Comparison of ENCODE assay signal across 8 cellular contexts in the genomic region with DNA sequence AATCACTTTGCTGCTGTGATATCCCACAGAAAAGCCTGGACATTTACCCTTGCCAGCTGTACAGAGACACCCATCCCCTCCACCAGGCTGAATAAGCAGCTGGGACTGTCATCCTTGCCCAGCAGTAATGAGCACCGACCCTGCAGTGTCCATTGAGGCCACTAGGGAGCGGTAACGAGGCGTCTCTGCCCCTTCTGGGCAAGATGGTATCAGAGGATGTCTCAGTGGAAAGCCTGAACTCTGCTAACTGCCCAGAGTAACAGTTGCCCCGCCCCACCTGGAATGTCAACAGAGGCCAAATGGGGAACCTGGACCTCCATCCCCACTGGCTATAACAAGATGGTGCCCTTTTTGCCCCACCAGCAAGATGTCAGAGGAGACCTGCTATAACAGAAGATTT. TPM values are rescaled to one million over a fixed set of nuclear protein-coding genes. Genes with fewer than 3 reads are reported as not detected.
DNase-seq lines count a peak whose midpoint lies in the region; ATAC-seq, FAIRE-seq and TF ChIP-seq lines count a peak whose summit lies in the region.

No MANE protein-coding gene starts in this region.

- no peak overlapping the region for H3K14ac ChIP-seq in IMR-90 (replicated peaks; ENCODE audit: low read depth, low read length)

- TF ChIP-seq CTCF in IMR-90 (conservative IDR thresholded peaks at IDR 0.05; ENCODE audit: low read depth, low read length) (peak; percentile 36), kidney (IDR thresholded peaks at IDR 0.05; ENCODE audit: borderline replicate concordance, extremely low read depth, insufficient read depth) (peak; percentile 20)

- H3K4me1 ChIP-seq in IMR-90 (ENCODE audit: control insufficient read depth, insufficient read depth, low read length) (peaks cover 2% of the 10 kb centered on the region), kidney (ENCODE audit: control insufficient read depth in 1 of 2, insufficient read depth in 1 of 2, low read depth in 1 of 2, low read length in 2 of 2) (no peaks in the 10 kb centered on the region)

- dilution Hi-C loops in IMR-90 (cut with HindIII; ENCODE audit: low sequenced_read_pairs, unreplicated experiment): no loop called here

- H2AFZ ChIP-seq in IMR-90 (replicated peaks; ENCODE audit: low read length, poor library complexity): no peak overlapping the region

- no peak overlapping the region for H2BK15ac ChIP-seq in IMR-90 (ENCODE audit: low read depth, low read length)

- ATAC-seq in IMR-90 (ENCODE audit: low read depth): peak; percentile 73; the same call in 1 of the 2 replicates
- ATAC-seq in activated CD8-positive, alpha-beta T cell treated with anti-CD3 and anti-CD28 coated beads, Interleukin-2, amount 10 ng/mL, durations not matched to agents 7 days and 5 days: peak; percentile 67
- no peak for ATAC-seq in HG02852 (IDR thresholded peaks at IDR 0.05; ENCODE audit: unreplicated experiment)
- no peak for ATAC-seq in GM18868 (IDR thresholded peaks at IDR 0.05; ENCODE audit: unreplicated experiment)
- ATAC-seq in GM19035 (IDR thresholded peaks at IDR 0.05; ENCODE audit: unreplicated experiment): no peak

- TF ChIP-seq POLR2A in IMR-90 (IDR thresholded peaks at IDR 0.05; ENCODE audit: low read depth, low read length): no peak

- no TSS peak for BruUV-seq in IMR-90 (replicated peaks; lab: Mats Ljungman, UMichigan)

- H3K23ac ChIP-seq in IMR-90 (ENCODE audit: low read depth, low read length): no peak overlapping the region

- H2AK5ac ChIP-seq in IMR-90 (ENCODE audit: low read depth, low read length): no peak overlapping the region

- no peaks in the 10 kb centered on the region for H3K36me3 Mint-ChIP-seq in activated CD8-positive, alpha-beta T cell treated with anti-CD3 and anti-CD28 coated beads, Interleukin-2, amount 10 ng/mL, durations not matched to agents 7 days and 5 days (ENCODE audit: low read depth)

- H3K79me1 ChIP-seq in IMR-90 (ENCODE audit: low read depth in 1 of 2, low read length in 2 of 2): no peaks in the 10 kb centered on the region

- H2BK20ac ChIP-seq in IMR-90 (ENCODE audit: low read depth, low read length): no peak overlapping the region

- no peaks in the 10 kb centered on the region for H3K27me3 ChIP-seq in IMR-90 (ENCODE audit: control insufficient read depth, insufficient read depth, low read length)

- H3K4me3 ChIP-seq in IMR-90 (ENCODE audit: insufficient read depth, low read depth, low read length) (no peak overlapping the region), kidney (ENCODE audit: low read length in 2 of 2) (no peak overlapping the region)

- peaks cover 4% of the 10 kb centered on the region for H3K9me3 Mint-ChIP-seq in activated CD8-positive, alpha-beta T cell treated with anti-CD3 and anti-CD28 coated beads, Interleukin-2, amount 10 ng/mL, durations not matched to agents 7 days and 5 days (ENCODE audit: insufficient read depth)

- H3K4me3 Mint-ChIP-seq in activated CD8-positive, alpha-beta T cell treated with anti-CD3 and anti-CD28 coated beads, Interleukin-2, amount 10 ng/mL, durations not matched to agents 7 days and 5 days: no peak overlapping the region

- no peak overlapping the region for H4K91ac ChIP-seq in IMR-90 (ENCODE audit: insufficient read depth, low read depth, low read length)

- intact Hi-C loops in IMR-90 (cut with micrococcal nuclease) (no loop called here), kidney (cut with DNase I) (no loop called here)

- no peaks in the 10 kb centered on the region for H3K4me1 Mint-ChIP-seq in activated CD8-positive, alpha-beta T cell treated with anti-CD3 and anti-CD28 coated beads, Interleukin-2, amount 10 ng/mL, durations not matched to agents 7 days and 5 days (ENCODE audit: low read depth)

- no peak overlapping the region for H3K4me2 ChIP-seq in IMR-90 (ENCODE audit: low read depth, low read length)

- DNase-seq in EH (ENCODE audit: low read depth) (peak; percentile 45), IMR-90 (no peak), kidney (no peak), NCI-H524 treated with DMSO at 0.1 percent for 48 hours (lab: John Stamatoyannopoulos, UW) (no peak)
- DNase-seq in activated CD8-positive, alpha-beta T cell treated with anti-CD3 and anti-CD28 coated beads, Interleukin-2, amount 10 ng/mL, durations not matched to agents 7 days and 5 days: peak; percentile 56

- no peak overlapping the region for H3K4ac ChIP-seq in IMR-90 (ENCODE audit: low read depth, low read length)

- in situ Hi-C loops in IMR-90 (cut with MboI; ENCODE audit: low sequenced_read_pairs): loop anchor here (25.0 kb wide), 1 partner anchor 235 kb away; a partner anchor contains a TSS

- no peak overlapping the region for H3K18ac ChIP-seq in IMR-90 (ENCODE audit: low read depth, low read length)

- peak; percentile 30; the same call in 1 of the 2 replicates for TF ChIP-seq RAD21 in IMR-90 (IDR thresholded peaks at IDR 0.05; ENCODE audit: low read length)

- no peak overlapping the region for H3K27ac Mint-ChIP-seq in activated CD8-positive, alpha-beta T cell treated with anti-CD3 and anti-CD28 coated beads, Interleukin-2, amount 10 ng/mL, durations not matched to agents 7 days and 5 days

- H4K5ac ChIP-seq in IMR-90 (ENCODE audit: low read depth, low read length): no peak overlapping the region

- H3K27ac ChIP-seq in IMR-90 (ENCODE audit: insufficient read depth, low read length): no peak overlapping the region
- no peak overlapping the region for H3K27ac ChIP-seq in kidney (ENCODE audit: low read depth in 2 of 2, low read length in 2 of 2)

- H2BK5ac ChIP-seq in IMR-90 (ENCODE audit: low read depth, low read length, poor library complexity, severe bottlenecking): no peak overlapping the region

- H4K8ac ChIP-seq in IMR-90 (ENCODE audit: low read depth in 2 of 2, low read length in 2 of 2): no peak overlapping the region

- CTCF ChIA-PET in IMR-90 (lab: Yijun Ruan, JAX): no interaction called here
- CTCF ChIA-PET in activated CD8-positive, alpha-beta T cell treated with anti-CD3 and anti-CD28 coated beads, Interleukin-2, amount 10 ng/mL, durations not matched to agents 7 days and 5 days (lab: Charles Lee): interaction anchor here (0.6 to 0.7 kb wide), 2 partner anchors 12 to 29 kb away, joined by 3 read pairs; no protein-coding TSS in a partner anchor

- H3K9ac ChIP-seq in IMR-90 (ENCODE audit: low read depth, low read length): no peak overlapping the region
- H3K9ac ChIP-seq in kidney (ENCODE audit: low read length in 2 of 2): no peak overlapping the region

- no peaks in the 10 kb centered on the region for H3K9me3 ChIP-seq in IMR-90 (ENCODE audit: control insufficient read depth, insufficient read depth, low read length)
- no peaks in the 10 kb centered on the region for H3K9me3 ChIP-seq in kidney (ENCODE audit: control insufficient read depth in 1 of 2, low read length in 2 of 2)

- peaks cover 3% of the 10 kb centered on the region for H3K27me3 Mint-ChIP-seq in activated CD8-positive, alpha-beta T cell treated with anti-CD3 and anti-CD28 coated beads, Interleukin-2, amount 10 ng/mL, durations not matched to agents 7 days and 5 days (ENCODE audit: low read depth)

- WGBS in IMR-90 (ENCODE audit: extremely low coverage in 2 of 2, insufficient read length in 1 of 2), 2 experiments: 0% methylated on average over 3 of the region's 5 CpGs; no CpG with 5 or more reads in 1 of the 2 experiments

- no peak overlapping the region for H3K56ac ChIP-seq in IMR-90 (ENCODE audit: extremely low read depth, insufficient read depth, low read length)

- H3K36me3 ChIP-seq in IMR-90 (ENCODE audit: control insufficient read depth, insufficient read depth, low read length): no peaks in the 10 kb centered on the region
- H3K36me3 ChIP-seq in kidney (ENCODE audit: control insufficient read depth in 1 of 2, insufficient read depth in 2 of 2, low read length in 2 of 2): no peaks in the 10 kb centered on the region

- FAIRE-seq in kidney (lab: Jason Lieb, UNC): no peak

- H2AK9ac ChIP-seq in IMR-90 (replicated peaks; ENCODE audit: low read depth, low read length, poor library complexity): no peak overlapping the region

- H4K20me1 ChIP-seq in IMR-90 (ENCODE audit: insufficient read depth, low read length): no peaks in the 10 kb centered on the region

- H2BK120ac ChIP-seq in IMR-90 (ENCODE audit: low read depth, low read length): no peak overlapping the region

- POLR2A ChIA-PET in IMR-90 (lab: Charles Lee; ENCODE audit: unreplicated experiment): no interaction called here
- POLR2A ChIA-PET in activated CD8-positive, alpha-beta T cell treated with anti-CD3 and anti-CD28 coated beads, Interleukin-2, amount 10 ng/mL, durations not matched to agents 7 days and 5 days (lab: Charles Lee): no interaction called here

- H3K9me1 ChIP-seq in IMR-90 (ENCODE audit: insufficient read depth, low read length): 0 out of 2 replicates have a peak, but pooled peaks cover 3% of the 10 kb centered on the region

TF ChIP-seq in IMR-90, 13 proteins besides CTCF, POLR2A, EP300 and RAD21 (continues in another document):
- no peak for TF ChIP-seq FOS (IDR thresholded peaks at IDR 0.05; ENCODE audit: low read depth, low read length)
- no peak for TF ChIP-seq MXI1 (IDR thresholded peaks at IDR 0.05; ENCODE audit: borderline replicate concordance, low read depth, low read length)
- TF ChIP-seq CEBPB (IDR thresholded peaks at IDR 0.05; ENCODE audit: low read depth, low read length): no peak

RNA-seq across cellular contexts. Expression of a gene that starts 22.8 kb away (rescaled TPM):
- total RNA-seq in IMR-90 (2012; rRNA removed) (not detected in 2 replicates), kidney (not detected)
- polyA plus RNA-seq in IMR-90 (2012; rRNA removed) (not detected in 2 replicates), kidney (ENCODE audit: insufficient read depth, low read depth, low replicate concordance) (not detected)
- not detected in 2 replicates for polyA plus RNA-seq in IMR-90 (2012; cell fraction: cytosol; rRNA removed)
- polyA plus RNA-seq in IMR-90 (2012; cell fraction: nucleus; rRNA removed; ENCODE audit: low replicate concordance): 0.05 TPM in 1 of 2 replicates, not detected in the other
- not detected for total RNA-seq in activated CD8-positive, alpha-beta T cell treated with anti-CD3 and anti-CD28 coated beads, Interleukin-2, amount 10 ng/mL, durations not matched to agents 7 days and 5 days

RNA-seq across cellular contexts. Expression of a gene that starts 52.0 kb away (rescaled TPM):
- 9.7 and 26.3 TPM in 2 replicates for total RNA-seq in IMR-90 (2012; rRNA removed)
- 2.8 and 3.4 TPM in 2 replicates for polyA plus RNA-seq in IMR-90 (2012; rRNA removed)
- polyA plus RNA-seq in IMR-90 (2012; cell fraction: cytosol; rRNA removed): 6.3 and 14.3 TPM in 2 replicates
- 2.0 and 3.0 TPM in 2 replicates for polyA plus RNA-seq in IMR-90 (2012; cell fraction: nucleus; rRNA removed; ENCODE audit: low replicate concordance)
- total RNA-seq in activated CD8-positive, alpha-beta T cell treated with anti-CD3 and anti-CD28 coated beads, Interleukin-2, amount 10 ng/mL, durations not matched to agents 7 days and 5 days: 10 to 100 TPM; 12.1 to 12.5 TPM
- total RNA-seq in kidney: 10.3 TPM
- polyA plus RNA-seq in kidney (ENCODE audit: insufficient read depth, low read depth, low replicate concordance): 3.4 TPM

Comparison
In these comparisons a context has a peak if more than half of its experiments do, and no peak if none do; other contexts are left out.
1. DNase-seq: peak in EH (single experiment) and activated CD8-positive, alpha-beta T cell treated with anti-CD3 and anti-CD28 coated beads, Interleukin-2, amount 10 ng/mL, durations not matched to agents 7 days and 5 days (single experiment); none in IMR-90 (single experiment), kidney (single experiment) and NCI-H524 treated with DMSO at 0.1 percent for 48 hours (single experiment).
2. ATAC-seq: peak in IMR-90 (single experiment) and activated CD8-positive, alpha-beta T cell treated with anti-CD3 and anti-CD28 coated beads, Interleukin-2, amount 10 ng/mL, durations not matched to agents 7 days and 5 days (single experiment); none in HG02852 (single experiment), GM18868 (single experiment) and GM19035 (single experiment).